ENCODE assay signal across 10 cellular contexts in genomic region chr17:80968602-80969029, GRCh38. TPM values are rescaled to one million over a fixed set of nuclear protein-coding genes. Genes with fewer than 3 reads are reported as not detected.
DNase-seq lines count a peak whose midpoint lies in the region; ATAC-seq and TF ChIP-seq lines count a peak whose summit lies in the region.
"Had no signal": no experiment of that assay in that cellular context is flagged by ENCODE, and none has a peak within 500 bp of the region (broad histone marks: within the 10 kb centered on the region; RNA-seq: fewer than 3 reads in every experiment).

No MANE protein-coding gene starts in this region.

- H3K27me3 Mint-ChIP-seq in chondrocyte (ENCODE audit: low read depth) (no peaks in the 10 kb centered on the region), nephron (ENCODE audit: low read depth) (peaks cover 9% of the 10 kb centered on the region)

- no peaks in the 10 kb centered on the region for H3K27me3 ChIP-seq in BE2C
- H3K27me3 ChIP-seq: upper lobe of left lung had no signal

- H3K36me3 Mint-ChIP-seq in chondrocyte (ENCODE audit: low read depth) (peaks cover 8% of the 10 kb centered on the region), nephron (ENCODE audit: low read depth) (peaks cover 8% of the 10 kb centered on the region)

- ATAC-seq in GM19351 (IDR thresholded peaks at IDR 0.05; ENCODE audit: unreplicated experiment) (no peak), HG03095 (IDR thresholded peaks at IDR 0.05; ENCODE audit: unreplicated experiment) (no peak)

- H3K4me1 ChIP-seq in BE2C: peaks cover 27% of the 10 kb centered on the region

- TF ChIP-seq CTCF in BE2C (IDR thresholded peaks at IDR 0.05; ENCODE audit: low read depth, low read length) (no peak), chondrocyte (IDR thresholded peaks at IDR 0.05) (no peak), nephron (IDR thresholded peaks at IDR 0.05; ENCODE audit: unreplicated experiment in 3 of 3) (no peak)

- H3K27ac Mint-ChIP-seq in chondrocyte (ENCODE audit: unreplicated experiment) (peak overlapping the region; percentile 83), nephron (peak overlapping the region; percentile 46 to 91 (median 83))

- H3K4me1 Mint-ChIP-seq in chondrocyte (ENCODE audit: low read depth): peaks cover 22% of the 10 kb centered on the region
- H3K4me1 Mint-ChIP-seq in nephron: peaks cover 33% of the 10 kb centered on the region

- H3K9me3 Mint-ChIP-seq in chondrocyte (ENCODE audit: low read depth): no peaks in the 10 kb centered on the region
- H3K9me3 Mint-ChIP-seq in nephron: no peaks in the 10 kb centered on the region

- H3K9me3 ChIP-seq in BE2C: no peaks in the 10 kb centered on the region
- H3K9me3 ChIP-seq: upper lobe of left lung had no signal

- H3K4me3 ChIP-seq in BE2C (ENCODE audit: low read depth, low read length): no peak overlapping the region

- H3K36me3 ChIP-seq in BE2C: peaks cover 3% of the 10 kb centered on the region; the same call in 1 of the 2 replicates

- H3K4me3 Mint-ChIP-seq in chondrocyte (ENCODE audit: unreplicated experiment): no peak overlapping the region
- H3K4me3 Mint-ChIP-seq in nephron: peak overlapping the region in 2 of 3 experiments; percentile 35 to 43

- DNase-seq in BE2C: peak; percentile 20
- DNase-seq in NCI-H2081 treated with DMSO at 0.1 percent for 48 hours (lab: John Stamatoyannopoulos, UW): peak; percentile 79
- peak; percentile 86 for DNase-seq in chondrocyte (ENCODE audit: low spot score)
- no peak for DNase-seq in NCI-H187 (lab: John Stamatoyannopoulos, UW)
- no peak for DNase-seq in NCI-H82 (lab: John Stamatoyannopoulos, UW)
- DNase-seq: activated CD4-positive, alpha-beta T cell treated with anti-CD3 and anti-CD28 coated beads for 1 hour had no signal

RNA-seq across cellular contexts. Expression of gene CHMP6, which starts 23.0 kb away (rescaled TPM):
- 21.2 TPM for polyA plus RNA-seq in BE2C (2012; ENCODE audit: insufficient read depth, insufficient read length, low read depth)
- 27.6 to 33.0 TPM (median 28.4 TPM) in 3 replicates for total RNA-seq in chondrocyte

Comparison
In these comparisons a context has a peak if more than half of its experiments do, and no peak if none do; other contexts are left out.
1. DNase-seq: peak in BE2C (single experiment), NCI-H2081 treated with DMSO at 0.1 percent for 48 hours (single experiment) and chondrocyte (single experiment); none in NCI-H187 (0 of 2) and NCI-H82 (single experiment).